Comparison of ENCODE assay signal across 19 cellular contexts in genomic region chr9:9523476-9523875, GRCh38.
"Had no signal": no experiment of that assay in that cellular context is flagged by ENCODE, and none has a peak within 500 bp of the region (broad histone marks: within the 10 kb centered on the region; RNA-seq: fewer than 3 reads in every experiment).

No MANE protein-coding gene starts in this region.

- H3K4me3 ChIP-seq: esophagus muscularis mucosa, gastrocnemius medialis, left ventricle myocardium inferior, lung, psoas muscle, right atrium auricular region, upper lobe of left lung, uterus had no signal

- H3K27ac Mint-ChIP-seq: dendritic cell treated with granulocyte-macrophage colony-stimulating factor and Interleukin-4, amounts not matched to agents 40 ng/mL and 50 ng/mL, for 4 days; effector memory CD8-positive, alpha-beta T cell; immature natural killer cell; naive B cell had no signal

- H3K36me3 ChIP-seq: esophagus muscularis mucosa, gastrocnemius medialis, left ventricle myocardium inferior, right atrium auricular region, upper lobe of left lung, uterus had no signal

- H2AFZ ChIP-seq: parathyroid adenoma had no signal

- H3K4me1 ChIP-seq: esophagus muscularis mucosa, gastrocnemius medialis, left ventricle myocardium inferior, parathyroid adenoma, psoas muscle, right atrium auricular region, uterus had no signal

- H3K9me3 Mint-ChIP-seq: nephron had no signal

- ATAC-seq: effector memory CD8-positive, alpha-beta T cell; gastrocnemius medialis; psoas muscle had no signal

- H3K4me3 Mint-ChIP-seq: dendritic cell treated with granulocyte-macrophage colony-stimulating factor and Interleukin-4, amounts not matched to agents 40 ng/mL and 50 ng/mL, for 4 days; effector memory CD8-positive, alpha-beta T cell; immature natural killer cell; naive B cell; nephron had no signal

- H3K4me1 Mint-ChIP-seq: immature natural killer cell, naive B cell, nephron had no signal

- H3K9ac ChIP-seq: parathyroid adenoma had no signal

- H3K9me3 ChIP-seq: esophagus muscularis mucosa, gastrocnemius medialis, left ventricle myocardium inferior, psoas muscle, right atrium auricular region, upper lobe of left lung, uterus had no signal

- H3K27ac ChIP-seq: epithelial cell of prostate, esophagus muscularis mucosa, gastrocnemius medialis, left ventricle myocardium inferior, parathyroid adenoma, psoas muscle, right atrium auricular region, upper lobe of left lung, uterus had no signal

- H3K79me2 ChIP-seq: parathyroid adenoma had no signal

- H3K36me3 Mint-ChIP-seq: naive B cell had no signal

- DNase-seq: effector memory CD8-positive, alpha-beta T cell; gastrocnemius medialis; immature natural killer cell; left ventricle myocardium inferior; mesenchymal stem cell; naive B cell; psoas muscle; small intestine; stimulated activated CD4-positive, alpha-beta T cell treated with anti-CD3 and anti-CD28 coated beads, Interleukin-12 subunit alpha, Interleukin-12 subunit beta, amount 100 ng/mL, for 4 hours; stimulated activated naive CD4-positive, alpha-beta T cell treated with Interleukin-2 at 50 U/mL for 16 hours; uterus had no signal

- H3K27me3 ChIP-seq: esophagus muscularis mucosa, gastrocnemius medialis, right atrium auricular region, upper lobe of left lung, uterus had no signal

- H3K27me3 Mint-ChIP-seq: dendritic cell treated with granulocyte-macrophage colony-stimulating factor and Interleukin-4, amounts not matched to agents 40 ng/mL and 50 ng/mL, for 4 days; effector memory CD8-positive, alpha-beta T cell; naive B cell had no signal
